Comparison of ENCODE assay signal across 1 cellular context in the genomic region with DNA sequence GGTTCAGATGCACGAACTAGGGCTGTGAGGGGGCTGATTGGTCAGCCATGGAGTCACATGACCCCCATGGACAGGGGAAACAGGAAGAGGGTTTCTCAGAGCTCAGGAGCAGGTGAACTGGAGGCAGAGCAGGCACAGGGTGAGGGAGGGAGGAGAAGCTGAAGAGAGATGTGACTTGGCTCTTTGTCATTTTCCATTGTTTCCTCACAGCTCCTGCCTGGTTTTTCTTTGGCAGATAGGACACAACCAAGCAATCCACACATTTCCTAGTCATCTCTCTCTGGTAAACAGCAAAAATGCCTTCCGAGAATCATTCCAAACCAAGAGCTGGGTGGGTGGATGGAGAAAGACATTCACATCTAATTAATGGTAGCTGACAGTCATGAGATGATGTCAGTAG.
TF ChIP-seq lines count a peak whose summit lies in the region.

No MANE protein-coding gene starts in this region.

TF ChIP-seq in K562, 482 proteins besides CTCF, POLR2A, EP300 and RAD21:
- TF ChIP-seq SMARCA5 (IDR thresholded peaks at IDR 0.05) (no peak), ZSCAN32 (CRISPR knock-in tag; IDR thresholded peaks at IDR 0.05) (no peak)
- TF ChIP-seq, protein P1, sequence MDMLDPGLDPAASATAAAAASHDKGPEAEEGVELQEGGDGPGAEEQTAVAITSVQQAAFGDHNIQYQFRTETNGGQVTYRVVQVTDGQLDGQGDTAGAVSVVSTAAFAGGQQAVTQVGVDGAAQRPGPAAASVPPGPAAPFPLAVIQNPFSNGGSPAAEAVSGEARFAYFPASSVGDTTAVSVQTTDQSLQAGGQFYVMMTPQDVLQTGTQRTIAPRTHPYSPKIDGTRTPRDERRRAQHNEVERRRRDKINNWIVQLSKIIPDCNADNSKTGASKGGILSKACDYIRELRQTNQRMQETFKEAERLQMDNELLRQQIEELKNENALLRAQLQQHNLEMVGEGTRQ (CRISPR knock-in tag; IDR thresholded peaks at IDR 0.05), result peak; percentile 29; the same call in 1 of the 2 replicates
- TF ChIP-seq, protein P2, sequence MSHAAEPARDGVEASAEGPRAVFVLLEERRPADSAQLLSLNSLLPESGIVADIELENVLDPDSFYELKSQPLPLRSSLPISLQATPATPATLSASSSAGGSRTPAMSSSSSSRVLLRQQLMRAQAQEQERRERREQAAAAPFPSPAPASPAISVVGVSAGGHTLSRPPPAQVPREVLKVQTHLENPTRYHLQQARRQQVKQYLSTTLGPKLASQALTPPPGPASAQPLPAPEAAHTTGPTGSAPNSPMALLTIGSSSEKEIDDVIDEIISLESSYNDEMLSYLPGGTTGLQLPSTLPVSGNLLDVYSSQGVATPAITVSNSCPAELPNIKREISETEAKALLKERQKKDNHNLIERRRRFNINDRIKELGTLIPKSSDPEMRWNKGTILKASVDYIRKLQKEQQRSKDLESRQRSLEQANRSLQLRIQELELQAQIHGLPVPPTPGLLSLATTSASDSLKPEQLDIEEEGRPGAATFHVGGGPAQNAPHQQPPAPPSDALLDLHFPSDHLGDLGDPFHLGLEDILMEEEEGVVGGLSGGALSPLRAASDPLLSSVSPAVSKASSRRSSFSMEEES (CRISPR knock-in tag; IDR thresholded peaks at IDR 0.05), result peak; percentile 73
TF ChIP-seq in K562: peak in this region for 2.
